ENCODE assay signal across 11 cellular contexts in the genomic region with DNA sequence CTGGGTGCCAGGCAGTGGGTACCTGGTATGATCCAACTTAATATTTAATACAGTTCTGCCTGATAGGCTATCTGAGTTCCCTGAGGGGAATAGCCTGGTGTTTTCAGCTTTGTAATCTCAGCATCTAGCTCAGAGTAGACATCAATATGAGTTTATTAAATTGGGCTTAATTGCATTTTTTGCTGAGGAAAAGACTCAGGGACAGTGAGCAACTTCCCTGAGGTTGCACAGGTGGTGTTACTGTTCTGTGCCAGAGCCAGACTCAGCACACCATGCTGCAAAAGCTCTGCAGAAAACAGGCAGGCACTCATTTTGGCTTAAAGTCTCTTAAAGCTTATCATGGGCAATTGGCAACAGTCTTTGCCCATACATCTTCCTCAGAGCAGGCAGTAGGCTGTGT.
DNase-seq lines count a peak whose midpoint lies in the region; ATAC-seq, FAIRE-seq and TF ChIP-seq lines count a peak whose summit lies in the region.
"Had no signal": no experiment of that assay in that cellular context is flagged by ENCODE, and none has a peak within 500 bp of the region (broad histone marks: within the 10 kb centered on the region; RNA-seq: fewer than 3 reads in every experiment).

No MANE protein-coding gene starts in this region.

- H3K14ac ChIP-seq in H1 (ENCODE audit: insufficient read length), result no peak overlapping the region

- H3K9me3 Mint-ChIP-seq in mesothelial cell of epicardium, result peaks cover 11% of the 10 kb centered on the region
- H3K9me3 Mint-ChIP-seq: activated T-cell treated with anti-CD3 and anti-CD28 coated beads, Interleukin-2, amount 50 U/mL, for 4 hours had no signal

- no peaks in the 10 kb centered on the region for H3K79me2 ChIP-seq in H1 (ENCODE audit: control insufficient read depth in 1 of 2, insufficient read depth in 2 of 2, low read length in 2 of 2)

- H3K4me1 ChIP-seq in NT2/D1 (ENCODE audit: insufficient read depth, insufficient read length) (peaks cover 7% of the 10 kb centered on the region), H1 (replicated peaks in 1 of 4; ENCODE audit: control insufficient read depth in 3 of 4, insufficient read depth in 4 of 4, low read length in 3 of 4) (peaks cover 0 to 14% (median 5%) of the 10 kb centered on the region in 4 experiments; a peak in 4 of 7 replicates), thoracic aorta (ENCODE audit: control insufficient read depth in 1 of 2, low read depth in 2 of 2) (peaks cover 9 to 17% of the 10 kb centered on the region in 2 donors)

- no peak overlapping the region for H3K56ac ChIP-seq in H1 (replicated peaks; ENCODE audit: insufficient read length, low read depth, low read length)

- no peak overlapping the region for H3K4ac ChIP-seq in H1 (replicated peaks; ENCODE audit: insufficient read length, low read depth, low read length)

- TF ChIP-seq CTCF in H1 (IDR thresholded peaks at IDR 0.05; ENCODE audit: control extremely low read depth in 1 of 3, insufficient read depth in 1 of 3, low read depth in 1 of 3, low read length in 3 of 3) (no peak), mesothelial cell of epicardium (IDR thresholded peaks at IDR 0.05; ENCODE audit: unreplicated experiment) (no peak), thoracic aorta (IDR thresholded peaks at IDR 0.05) (no peak)

- H2BK20ac ChIP-seq in H1 (ENCODE audit: low read length), result no peak overlapping the region

- peak overlapping the region; percentile 100 for H2BK12ac ChIP-seq in H1 (ENCODE audit: low read depth, low read length)

- no peak for TF ChIP-seq POLR2A in H1 (IDR thresholded peaks at IDR 0.05; ENCODE audit: control extremely low read depth in 1 of 2, low read depth in 2 of 2, low read length in 2 of 2)
- no peak for TF ChIP-seq POLR2A in GM18505 (IDR thresholded peaks at IDR 0.05; ENCODE audit: borderline replicate concordance, extremely low read depth, insufficient read depth, insufficient read length)

- CTCF ChIA-PET in H1 (lab: Charles Lee; ENCODE audit: partially characterized antibody), result interaction anchor here (0.6 to 1.2 kb wide), 7 partner anchors 9 to 756 kb away, joined by 3 to 4 read pairs (median 3); no protein-coding TSS in a partner anchor

- DNase-seq in NT2/D1 (ENCODE audit: low read depth, low spot score) (no peak), H1 (ENCODE audit: low read depth in 1 of 2, low spot score in 2 of 2) (no peak), mesothelial cell of epicardium (ENCODE audit: low spot score in 2 of 2, unreplicated experiment in 2 of 2) (no peak), thoracic aorta (ENCODE audit: low spot score) (no peak), HTR-8/SVneo (ENCODE audit: insufficient read length, low spot score) (no peak), mesenteric fat pad (ENCODE audit: low spot score) (no peak)
- DNase-seq: activated T-cell treated with anti-CD3 and anti-CD28 coated beads, Interleukin-2, amount 50 U/mL, for 4 hours; kidney glomerular epithelial cell; NCI-H2171 treated with DMSO at 0.1 percent for 48 hours; WERI-Rb-1 had no signal

- H3K27me3 ChIP-seq in NT2/D1 (ENCODE audit: insufficient read depth, insufficient read length), result no peaks in the 10 kb centered on the region
- no peaks in the 10 kb centered on the region for H3K27me3 ChIP-seq in H1 (replicated peaks in 1 of 4; ENCODE audit: control insufficient read depth in 3 of 4, extremely low read depth in 1 of 4, insufficient read depth in 3 of 4, low read length in 3 of 4)
- H3K27me3 ChIP-seq in thoracic aorta (replicated peaks; ENCODE audit: insufficient read depth), result no peaks in the 10 kb centered on the region

- H3K9ac ChIP-seq in NT2/D1 (ENCODE audit: insufficient read length, low read depth), result peak overlapping the region; percentile 37
- peak overlapping the region in 2 of 4 experiments; percentile 26 to 48; a peak in 2 of 7 replicates for H3K9ac ChIP-seq in H1 (replicated peaks in 1 of 4; ENCODE audit: extremely low read depth in 1 of 4, low read depth in 3 of 4, low read length in 3 of 4)

- TF ChIP-seq RAD21 in H1 (IDR thresholded peaks at IDR 0.05 in 1 of 2, conservative IDR thresholded peaks at IDR 0.05 in 1 of 2; ENCODE audit: low read depth in 2 of 2, low read length in 2 of 2), result no peak

- peak overlapping the region; percentile 51; the same call in 1 of the 2 replicates for H3K18ac ChIP-seq in H1 (ENCODE audit: extremely low read depth, low read length)

- no peaks in the 10 kb centered on the region for H3K23me2 ChIP-seq in H1 (ENCODE audit: low read depth, low read length)

- peak overlapping the region; percentile 58; the same call in 1 of the 2 replicates for H2BK5ac ChIP-seq in H1 (ENCODE audit: low read depth, low read length)

- ATAC-seq in thoracic aorta (ENCODE audit: insufficient number of reproducible peaks, low FRiP score, low read depth), result no peak
- no peak for ATAC-seq in GM18505 (IDR thresholded peaks at IDR 0.05; ENCODE audit: unreplicated experiment)
- ATAC-seq: activated T-cell treated with anti-CD3 and anti-CD28 coated beads, Interleukin-2, amount 50 U/mL, for 4 hours had no signal

- no peaks in the 10 kb centered on the region for H3K79me1 ChIP-seq in H1 (ENCODE audit: low read depth, low read length)

- H3K27me3 Mint-ChIP-seq in mesothelial cell of epicardium (ENCODE audit: low read depth), result no peaks in the 10 kb centered on the region

- H3K4me2 ChIP-seq in H1 (ENCODE audit: insufficient read depth in 1 of 2, low read depth in 2 of 2, low read length in 2 of 2), result peak overlapping the region in 1 of 2 experiments; percentile 41; a peak in 1 of 4 replicates

- no peak for TF ChIP-seq EP300 in H1 (IDR thresholded peaks at IDR 0.05; ENCODE audit: borderline replicate concordance in 1 of 2, low read depth in 2 of 2, low read length in 2 of 2)

- peak overlapping the region; percentile 25 for H4K91ac ChIP-seq in H1 (replicated peaks; ENCODE audit: insufficient read length, low read length)

- peak overlapping the region; percentile 43 for H2BK120ac ChIP-seq in H1 (replicated peaks; ENCODE audit: low read depth, low read length)

- H2AFZ ChIP-seq in H1 (ENCODE audit: low read length), result peak overlapping the region; percentile 31

- no peaks in the 10 kb centered on the region for H4K20me1 ChIP-seq in H1 (replicated peaks in 1 of 2; ENCODE audit: control insufficient read depth in 1 of 2, insufficient read depth in 2 of 2, low read length in 2 of 2)

- no peaks in the 10 kb centered on the region for H3K36me3 Mint-ChIP-seq in mesothelial cell of epicardium

- H3K27ac ChIP-seq in H1 (ENCODE audit: low read depth, low read length), result peak overlapping the region; percentile 53; the same call in 1 of the 2 replicates
- peak overlapping the region; percentile 61 to 66 for H3K27ac ChIP-seq in thoracic aorta
- H3K27ac ChIP-seq: WERI-Rb-1 had no signal

- peak overlapping the region; percentile 13 for H4K5ac ChIP-seq in H1 (ENCODE audit: insufficient read length, low read depth, low read length)

- H3K36me3 ChIP-seq in NT2/D1 (ENCODE audit: insufficient read depth, insufficient read length, low read length), result no peaks in the 10 kb centered on the region
- H3K36me3 ChIP-seq in H1 (ENCODE audit: control insufficient read depth in 2 of 4, insufficient read depth in 4 of 4, low read length in 3 of 4), result no peaks in the 10 kb centered on the region
- no peaks in the 10 kb centered on the region for H3K36me3 ChIP-seq in thoracic aorta
- H3K36me3 ChIP-seq: WERI-Rb-1 had no signal

- H3K27ac Mint-ChIP-seq in mesothelial cell of epicardium, result peak overlapping the region; percentile 85

- no peak overlapping the region for H3K4me3 Mint-ChIP-seq in mesothelial cell of epicardium
- H3K4me3 Mint-ChIP-seq: activated T-cell treated with anti-CD3 and anti-CD28 coated beads, Interleukin-2, amount 50 U/mL, for 4 hours had no signal

- POLR2A ChIA-PET in H1 (lab: Charles Lee; ENCODE audit: partially characterized antibody), result interaction anchor here (1.0 to 1.4 kb wide), 3 partner anchors 14 to 91 kb away, joined by 3 to 5 read pairs (median 3); a partner anchor contains a TSS

- peak overlapping the region; percentile 77; the same call in 1 of the 2 replicates for H2AK5ac ChIP-seq in H1 (ENCODE audit: low read depth, low read length)

- no peak overlapping the region for H3K23ac ChIP-seq in H1 (ENCODE audit: insufficient read length)

- no peak overlapping the region for H3K4me3 ChIP-seq in NT2/D1 (ENCODE audit: insufficient read length, low read depth)
- H3K4me3 ChIP-seq in H1 (ENCODE audit: extremely low read depth in 1 of 4, insufficient read depth in 2 of 4, low read depth in 3 of 4, low read length in 4 of 4), result no peak overlapping the region
- peak overlapping the region; percentile 18 for H3K4me3 ChIP-seq in thoracic aorta

- FAIRE-seq in H1 (lab: Jason Lieb, UNC), result no peak
- no peak for FAIRE-seq in HTR-8/SVneo (lab: Jason Lieb, UNC)

- no peak overlapping the region for H4K8ac ChIP-seq in H1 (ENCODE audit: extremely low read depth, insufficient read depth, low read length)

- H3K9me3 ChIP-seq in NT2/D1 (ENCODE audit: insufficient read depth, low read length) (no peaks in the 10 kb centered on the region; the same call in 1 of the 2 replicates), H1 (ENCODE audit: insufficient read depth in 2 of 2, low read depth in 1 of 2, low read length in 1 of 2) (no peaks in the 10 kb centered on the region), thoracic aorta (no peaks in the 10 kb centered on the region)

- no peak overlapping the region for H2BK15ac ChIP-seq in H1 (ENCODE audit: low read length)

- peaks cover 26% of the 10 kb centered on the region for H3K4me1 Mint-ChIP-seq in mesothelial cell of epicardium

TF ChIP-seq in H1, 55 proteins besides CTCF, POLR2A, EP300 and RAD21 (continues in another document):
- no peak for TF ChIP-seq GABPA (IDR thresholded peaks at IDR 0.05; ENCODE audit: borderline replicate concordance, insufficient read depth, low read length)
- no peak for TF ChIP-seq NANOG (IDR thresholded peaks at IDR 0.05; ENCODE audit: insufficient read depth, low read depth, low read length, poor library complexity, severe bottlenecking)
- no peak for TF ChIP-seq ZNF274 (IDR thresholded peaks at IDR 0.05; ENCODE audit: borderline replicate concordance, extremely low read depth, low read length)
- TF ChIP-seq, protein P1, sequence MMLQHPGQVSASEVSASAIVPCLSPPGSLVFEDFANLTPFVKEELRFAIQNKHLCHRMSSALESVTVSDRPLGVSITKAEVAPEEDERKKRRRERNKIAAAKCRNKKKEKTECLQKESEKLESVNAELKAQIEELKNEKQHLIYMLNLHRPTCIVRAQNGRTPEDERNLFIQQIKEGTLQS (IDR thresholded peaks at IDR 0.05; ENCODE audit: insufficient read depth, low read depth, low read length), result no peak
- TF ChIP-seq SIRT6 (IDR thresholded peaks at IDR 0.05; ENCODE audit: low read length), result no peak
- no peak for TF ChIP-seq CEBPB (IDR thresholded peaks at IDR 0.05; ENCODE audit: low read depth, low read length)
- TF ChIP-seq SP2 (IDR thresholded peaks at IDR 0.05; ENCODE audit: low read length), result no peak
- TF ChIP-seq CTBP2 (IDR thresholded peaks at IDR 0.05; ENCODE audit: borderline replicate concordance, insufficient read depth, insufficient read length, low read length), result no peak
- no peak for TF ChIP-seq CHD1 (IDR thresholded peaks at IDR 0.05; ENCODE audit: low read depth, low read length)
- TF ChIP-seq SAP30 (IDR thresholded peaks at IDR 0.05; ENCODE audit: insufficient read depth, insufficient replicate concordance, low read length), result no peak
- no peak for TF ChIP-seq MAFK (IDR thresholded peaks at IDR 0.05; ENCODE audit: low read depth, low read length)
